ENCODE assay signal across 1 cellular context in the genomic region with DNA sequence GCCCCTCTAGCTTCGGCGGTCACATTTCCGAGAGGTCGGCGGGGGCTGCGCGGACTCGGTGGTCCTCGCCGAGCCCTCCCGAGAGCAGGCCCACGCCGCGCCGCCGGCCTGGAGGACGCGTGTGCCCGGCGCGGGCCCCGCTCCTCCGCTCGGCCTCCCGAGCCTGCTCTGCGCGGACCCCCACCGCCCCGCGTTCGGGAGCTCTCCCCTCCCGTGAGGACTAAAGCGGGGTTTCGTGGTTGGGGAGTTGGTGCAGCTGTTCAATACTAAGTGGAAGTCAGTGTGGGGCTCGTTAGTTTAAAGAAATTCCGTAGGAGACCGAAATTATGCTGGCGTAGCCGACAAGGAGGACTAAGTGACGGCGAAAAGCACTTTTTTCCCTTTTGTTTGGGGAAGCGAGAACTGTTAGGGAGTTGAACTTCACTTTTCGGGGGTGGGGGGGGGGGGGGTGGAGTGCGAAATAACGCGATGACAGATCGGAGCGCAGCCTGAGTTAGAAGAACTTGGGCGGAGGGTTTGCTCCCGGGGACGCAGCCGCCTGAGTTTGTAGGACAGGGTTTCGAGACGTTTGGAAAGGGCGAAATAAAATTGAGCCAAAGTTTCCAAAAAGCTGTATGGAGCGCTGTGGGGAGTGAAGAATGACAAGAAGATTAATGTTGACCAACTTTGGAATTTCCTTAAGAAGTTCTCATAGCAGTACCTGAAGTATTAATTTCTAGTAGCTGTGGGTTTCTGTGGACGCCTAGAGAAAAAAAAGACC.
TF ChIP-seq lines count a peak whose summit lies in the region.

No MANE protein-coding gene starts in this region.

TF ChIP-seq in K562, 482 proteins besides CTCF, POLR2A, EP300 and RAD21 (continued from another document and continues in another):
- TF ChIP-seq, protein P1, sequence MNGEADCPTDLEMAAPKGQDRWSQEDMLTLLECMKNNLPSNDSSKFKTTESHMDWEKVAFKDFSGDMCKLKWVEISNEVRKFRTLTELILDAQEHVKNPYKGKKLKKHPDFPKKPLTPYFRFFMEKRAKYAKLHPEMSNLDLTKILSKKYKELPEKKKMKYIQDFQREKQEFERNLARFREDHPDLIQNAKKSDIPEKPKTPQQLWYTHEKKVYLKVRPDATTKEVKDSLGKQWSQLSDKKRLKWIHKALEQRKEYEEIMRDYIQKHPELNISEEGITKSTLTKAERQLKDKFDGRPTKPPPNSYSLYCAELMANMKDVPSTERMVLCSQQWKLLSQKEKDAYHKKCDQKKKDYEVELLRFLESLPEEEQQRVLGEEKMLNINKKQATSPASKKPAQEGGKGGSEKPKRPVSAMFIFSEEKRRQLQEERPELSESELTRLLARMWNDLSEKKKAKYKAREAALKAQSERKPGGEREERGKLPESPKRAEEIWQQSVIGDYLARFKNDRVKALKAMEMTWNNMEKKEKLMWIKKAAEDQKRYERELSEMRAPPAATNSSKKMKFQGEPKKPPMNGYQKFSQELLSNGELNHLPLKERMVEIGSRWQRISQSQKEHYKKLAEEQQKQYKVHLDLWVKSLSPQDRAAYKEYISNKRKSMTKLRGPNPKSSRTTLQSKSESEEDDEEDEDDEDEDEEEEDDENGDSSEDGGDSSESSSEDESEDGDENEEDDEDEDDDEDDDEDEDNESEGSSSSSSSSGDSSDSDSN (IDR thresholded peaks at IDR 0.05; ENCODE audit: borderline replicate concordance in 1 of 2, low read depth in 2 of 2, low read length in 2 of 2), result peak in 1 of 2 experiments; percentile 85; a peak in 3 of 4 replicates
- TF ChIP-seq NRF1 (conservative IDR thresholded peaks at IDR 0.05 in 1 of 2, IDR thresholded peaks at IDR 0.05 in 1 of 2) (peak; percentile 59 to 60; a peak in 3 of 4 replicates), HDAC2 (IDR thresholded peaks at IDR 0.05) (peak; percentile 52; the same call in 1 of the 2 replicates), ZNF212 (CRISPR knock-in tag; IDR thresholded peaks at IDR 0.05) (no peak), BRD9 (IDR thresholded peaks at IDR 0.05; ENCODE audit: low read depth, partially characterized antibody) (peak; percentile 34), MEIS2 (IDR thresholded peaks at IDR 0.05; ENCODE audit: partially characterized antibody) (peak; percentile 81), ZNF263 (CRISPR knock-in tag; IDR thresholded peaks at IDR 0.05; ENCODE audit: borderline replicate concordance) (no peak), PHTF2 (CRISPR knock-in tag; IDR thresholded peaks at IDR 0.05) (no peak), ZNF384 (IDR thresholded peaks at IDR 0.05; ENCODE audit: low read depth, low read length) (peak; percentile 34; the same call in 1 of the 2 replicates), KAT7 (CRISPR knock-in tag; IDR thresholded peaks at IDR 0.05; ENCODE audit: borderline replicate concordance) (0 out of 2 replicates have a peak, but pooled peaks have one; percentile 1), ZNF561 (CRISPR knock-in tag; conservative IDR thresholded peaks at IDR 0.05) (no peak), CREM (IDR thresholded peaks at IDR 0.05; ENCODE audit: low read depth) (0 out of 2 replicates have a peak, but pooled peaks have one; percentile 14), MAZ (CRISPR knock-in tag; conservative IDR thresholded peaks at IDR 0.05 in 1 of 2, IDR thresholded peaks at IDR 0.05 in 1 of 2) (peak; percentile 1 to 46; a peak in 1 of 4 replicates), MTA3 (IDR thresholded peaks at IDR 0.05; ENCODE audit: borderline replicate concordance) (peak; percentile 31; the same call in 1 of the 2 replicates), CTBP1 (IDR thresholded peaks at IDR 0.05; ENCODE audit: borderline replicate concordance) (peak; percentile 38; the same call in 1 of the 2 replicates), CHD2 (IDR thresholded peaks at IDR 0.05; ENCODE audit: low read depth, low read length) (peak; percentile 88), STAG1 (CRISPR knock-in tag; IDR thresholded peaks at IDR 0.05; ENCODE audit: borderline replicate concordance) (no peak), PHF8 (IDR thresholded peaks at IDR 0.05; ENCODE audit: borderline replicate concordance, low read length) (peak; percentile 41; the same call in 1 of the 2 replicates), PML (IDR thresholded peaks at IDR 0.05; ENCODE audit: low read length) (0 out of 2 replicates have a peak, but pooled peaks have one; percentile 4), BRF1 (IDR thresholded peaks at IDR 0.05; ENCODE audit: borderline replicate concordance, extremely low read depth, insufficient read length) (no peak), BMI1 (IDR thresholded peaks at IDR 0.05; ENCODE audit: low read length) (no peak), NR2C1 (IDR thresholded peaks at IDR 0.05) (no peak), NR2C1 (tag; IDR thresholded peaks at IDR 0.05) (no peak), ZNF707 (CRISPR knock-in tag; conservative IDR thresholded peaks at IDR 0.05) (no peak), HNRNPUL1 (IDR thresholded peaks at IDR 0.05; ENCODE audit: low read length) (no peak), NR4A1 (CRISPR knock-in tag; IDR thresholded peaks at IDR 0.05) (no peak), NR4A1 (tag; IDR thresholded peaks at IDR 0.05) (0 out of 2 replicates have a peak, but pooled peaks have one; percentile 30)
- TF ChIP-seq, protein P2, sequence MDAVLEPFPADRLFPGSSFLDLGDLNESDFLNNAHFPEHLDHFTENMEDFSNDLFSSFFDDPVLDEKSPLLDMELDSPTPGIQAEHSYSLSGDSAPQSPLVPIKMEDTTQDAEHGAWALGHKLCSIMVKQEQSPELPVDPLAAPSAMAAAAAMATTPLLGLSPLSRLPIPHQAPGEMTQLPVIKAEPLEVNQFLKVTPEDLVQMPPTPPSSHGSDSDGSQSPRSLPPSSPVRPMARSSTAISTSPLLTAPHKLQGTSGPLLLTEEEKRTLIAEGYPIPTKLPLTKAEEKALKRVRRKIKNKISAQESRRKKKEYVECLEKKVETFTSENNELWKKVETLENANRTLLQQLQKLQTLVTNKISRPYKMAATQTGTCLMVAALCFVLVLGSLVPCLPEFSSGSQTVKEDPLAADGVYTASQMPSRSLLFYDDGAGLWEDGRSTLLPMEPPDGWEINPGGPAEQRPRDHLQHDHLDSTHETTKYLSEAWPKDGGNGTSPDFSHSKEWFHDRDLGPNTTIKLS (IDR thresholded peaks at IDR 0.05; ENCODE audit: borderline replicate concordance, low read depth), result peak; percentile 21; the same call in 1 of the 2 replicates
- TF ChIP-seq, protein P3, sequence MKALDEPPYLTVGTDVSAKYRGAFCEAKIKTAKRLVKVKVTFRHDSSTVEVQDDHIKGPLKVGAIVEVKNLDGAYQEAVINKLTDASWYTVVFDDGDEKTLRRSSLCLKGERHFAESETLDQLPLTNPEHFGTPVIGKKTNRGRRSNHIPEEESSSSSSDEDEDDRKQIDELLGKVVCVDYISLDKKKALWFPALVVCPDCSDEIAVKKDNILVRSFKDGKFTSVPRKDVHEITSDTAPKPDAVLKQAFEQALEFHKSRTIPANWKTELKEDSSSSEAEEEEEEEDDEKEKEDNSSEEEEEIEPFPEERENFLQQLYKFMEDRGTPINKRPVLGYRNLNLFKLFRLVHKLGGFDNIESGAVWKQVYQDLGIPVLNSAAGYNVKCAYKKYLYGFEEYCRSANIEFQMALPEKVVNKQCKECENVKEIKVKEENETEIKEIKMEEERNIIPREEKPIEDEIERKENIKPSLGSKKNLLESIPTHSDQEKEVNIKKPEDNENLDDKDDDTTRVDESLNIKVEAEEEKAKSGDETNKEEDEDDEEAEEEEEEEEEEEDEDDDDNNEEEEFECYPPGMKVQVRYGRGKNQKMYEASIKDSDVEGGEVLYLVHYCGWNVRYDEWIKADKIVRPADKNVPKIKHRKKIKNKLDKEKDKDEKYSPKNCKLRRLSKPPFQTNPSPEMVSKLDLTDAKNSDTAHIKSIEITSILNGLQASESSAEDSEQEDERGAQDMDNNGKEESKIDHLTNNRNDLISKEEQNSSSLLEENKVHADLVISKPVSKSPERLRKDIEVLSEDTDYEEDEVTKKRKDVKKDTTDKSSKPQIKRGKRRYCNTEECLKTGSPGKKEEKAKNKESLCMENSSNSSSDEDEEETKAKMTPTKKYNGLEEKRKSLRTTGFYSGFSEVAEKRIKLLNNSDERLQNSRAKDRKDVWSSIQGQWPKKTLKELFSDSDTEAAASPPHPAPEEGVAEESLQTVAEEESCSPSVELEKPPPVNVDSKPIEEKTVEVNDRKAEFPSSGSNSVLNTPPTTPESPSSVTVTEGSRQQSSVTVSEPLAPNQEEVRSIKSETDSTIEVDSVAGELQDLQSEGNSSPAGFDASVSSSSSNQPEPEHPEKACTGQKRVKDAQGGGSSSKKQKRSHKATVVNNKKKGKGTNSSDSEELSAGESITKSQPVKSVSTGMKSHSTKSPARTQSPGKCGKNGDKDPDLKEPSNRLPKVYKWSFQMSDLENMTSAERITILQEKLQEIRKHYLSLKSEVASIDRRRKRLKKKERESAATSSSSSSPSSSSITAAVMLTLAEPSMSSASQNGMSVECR (CRISPR knock-in tag; IDR thresholded peaks at IDR 0.05), result peak; percentile 64
- TF ChIP-seq, protein P4, sequence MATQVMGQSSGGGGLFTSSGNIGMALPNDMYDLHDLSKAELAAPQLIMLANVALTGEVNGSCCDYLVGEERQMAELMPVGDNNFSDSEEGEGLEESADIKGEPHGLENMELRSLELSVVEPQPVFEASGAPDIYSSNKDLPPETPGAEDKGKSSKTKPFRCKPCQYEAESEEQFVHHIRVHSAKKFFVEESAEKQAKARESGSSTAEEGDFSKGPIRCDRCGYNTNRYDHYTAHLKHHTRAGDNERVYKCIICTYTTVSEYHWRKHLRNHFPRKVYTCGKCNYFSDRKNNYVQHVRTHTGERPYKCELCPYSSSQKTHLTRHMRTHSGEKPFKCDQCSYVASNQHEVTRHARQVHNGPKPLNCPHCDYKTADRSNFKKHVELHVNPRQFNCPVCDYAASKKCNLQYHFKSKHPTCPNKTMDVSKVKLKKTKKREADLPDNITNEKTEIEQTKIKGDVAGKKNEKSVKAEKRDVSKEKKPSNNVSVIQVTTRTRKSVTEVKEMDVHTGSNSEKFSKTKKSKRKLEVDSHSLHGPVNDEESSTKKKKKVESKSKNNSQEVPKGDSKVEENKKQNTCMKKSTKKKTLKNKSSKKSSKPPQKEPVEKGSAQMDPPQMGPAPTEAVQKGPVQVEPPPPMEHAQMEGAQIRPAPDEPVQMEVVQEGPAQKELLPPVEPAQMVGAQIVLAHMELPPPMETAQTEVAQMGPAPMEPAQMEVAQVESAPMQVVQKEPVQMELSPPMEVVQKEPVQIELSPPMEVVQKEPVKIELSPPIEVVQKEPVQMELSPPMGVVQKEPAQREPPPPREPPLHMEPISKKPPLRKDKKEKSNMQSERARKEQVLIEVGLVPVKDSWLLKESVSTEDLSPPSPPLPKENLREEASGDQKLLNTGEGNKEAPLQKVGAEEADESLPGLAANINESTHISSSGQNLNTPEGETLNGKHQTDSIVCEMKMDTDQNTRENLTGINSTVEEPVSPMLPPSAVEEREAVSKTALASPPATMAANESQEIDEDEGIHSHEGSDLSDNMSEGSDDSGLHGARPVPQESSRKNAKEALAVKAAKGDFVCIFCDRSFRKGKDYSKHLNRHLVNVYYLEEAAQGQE (CRISPR knock-in tag; IDR thresholded peaks at IDR 0.05; ENCODE audit: low read depth), result 0 out of 2 replicates have a peak, but pooled peaks have one; percentile 41
- TF ChIP-seq, protein P5, sequence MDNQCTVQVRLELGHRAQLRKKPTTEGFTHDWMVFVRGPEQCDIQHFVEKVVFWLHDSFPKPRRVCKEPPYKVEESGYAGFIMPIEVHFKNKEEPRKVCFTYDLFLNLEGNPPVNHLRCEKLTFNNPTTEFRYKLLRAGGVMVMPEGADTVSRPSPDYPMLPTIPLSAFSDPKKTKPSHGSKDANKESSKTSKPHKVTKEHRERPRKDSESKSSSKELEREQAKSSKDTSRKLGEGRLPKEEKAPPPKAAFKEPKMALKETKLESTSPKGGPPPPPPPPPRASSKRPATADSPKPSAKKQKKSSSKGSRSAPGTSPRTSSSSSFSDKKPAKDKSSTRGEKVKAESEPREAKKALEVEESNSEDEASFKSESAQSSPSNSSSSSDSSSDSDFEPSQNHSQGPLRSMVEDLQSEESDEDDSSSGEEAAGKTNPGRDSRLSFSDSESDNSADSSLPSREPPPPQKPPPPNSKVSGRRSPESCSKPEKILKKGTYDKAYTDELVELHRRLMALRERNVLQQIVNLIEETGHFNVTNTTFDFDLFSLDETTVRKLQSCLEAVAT (IDR thresholded peaks at IDR 0.05), result peak; percentile 66 to 73; a peak in 3 of 4 replicates
- TF ChIP-seq, protein P6, sequence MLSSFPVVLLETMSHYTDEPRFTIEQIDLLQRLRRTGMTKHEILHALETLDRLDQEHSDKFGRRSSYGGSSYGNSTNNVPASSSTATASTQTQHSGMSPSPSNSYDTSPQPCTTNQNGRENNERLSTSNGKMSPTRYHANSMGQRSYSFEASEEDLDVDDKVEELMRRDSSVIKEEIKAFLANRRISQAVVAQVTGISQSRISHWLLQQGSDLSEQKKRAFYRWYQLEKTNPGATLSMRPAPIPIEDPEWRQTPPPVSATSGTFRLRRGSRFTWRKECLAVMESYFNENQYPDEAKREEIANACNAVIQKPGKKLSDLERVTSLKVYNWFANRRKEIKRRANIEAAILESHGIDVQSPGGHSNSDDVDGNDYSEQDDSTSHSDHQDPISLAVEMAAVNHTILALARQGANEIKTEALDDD (IDR thresholded peaks at IDR 0.05), result 0 out of 2 replicates have a peak, but pooled peaks have one; percentile 38
- TF ChIP-seq, protein P7, sequence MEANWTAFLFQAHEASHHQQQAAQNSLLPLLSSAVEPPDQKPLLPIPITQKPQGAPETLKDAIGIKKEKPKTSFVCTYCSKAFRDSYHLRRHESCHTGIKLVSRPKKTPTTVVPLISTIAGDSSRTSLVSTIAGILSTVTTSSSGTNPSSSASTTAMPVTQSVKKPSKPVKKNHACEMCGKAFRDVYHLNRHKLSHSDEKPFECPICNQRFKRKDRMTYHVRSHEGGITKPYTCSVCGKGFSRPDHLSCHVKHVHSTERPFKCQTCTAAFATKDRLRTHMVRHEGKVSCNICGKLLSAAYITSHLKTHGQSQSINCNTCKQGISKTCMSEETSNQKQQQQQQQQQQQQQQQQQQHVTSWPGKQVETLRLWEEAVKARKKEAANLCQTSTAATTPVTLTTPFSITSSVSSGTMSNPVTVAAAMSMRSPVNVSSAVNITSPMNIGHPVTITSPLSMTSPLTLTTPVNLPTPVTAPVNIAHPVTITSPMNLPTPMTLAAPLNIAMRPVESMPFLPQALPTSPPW (CRISPR knock-in tag; IDR thresholded peaks at IDR 0.05), result peak; percentile 79
